ENCODE assay signal across 8 cellular contexts in the genomic region with DNA sequence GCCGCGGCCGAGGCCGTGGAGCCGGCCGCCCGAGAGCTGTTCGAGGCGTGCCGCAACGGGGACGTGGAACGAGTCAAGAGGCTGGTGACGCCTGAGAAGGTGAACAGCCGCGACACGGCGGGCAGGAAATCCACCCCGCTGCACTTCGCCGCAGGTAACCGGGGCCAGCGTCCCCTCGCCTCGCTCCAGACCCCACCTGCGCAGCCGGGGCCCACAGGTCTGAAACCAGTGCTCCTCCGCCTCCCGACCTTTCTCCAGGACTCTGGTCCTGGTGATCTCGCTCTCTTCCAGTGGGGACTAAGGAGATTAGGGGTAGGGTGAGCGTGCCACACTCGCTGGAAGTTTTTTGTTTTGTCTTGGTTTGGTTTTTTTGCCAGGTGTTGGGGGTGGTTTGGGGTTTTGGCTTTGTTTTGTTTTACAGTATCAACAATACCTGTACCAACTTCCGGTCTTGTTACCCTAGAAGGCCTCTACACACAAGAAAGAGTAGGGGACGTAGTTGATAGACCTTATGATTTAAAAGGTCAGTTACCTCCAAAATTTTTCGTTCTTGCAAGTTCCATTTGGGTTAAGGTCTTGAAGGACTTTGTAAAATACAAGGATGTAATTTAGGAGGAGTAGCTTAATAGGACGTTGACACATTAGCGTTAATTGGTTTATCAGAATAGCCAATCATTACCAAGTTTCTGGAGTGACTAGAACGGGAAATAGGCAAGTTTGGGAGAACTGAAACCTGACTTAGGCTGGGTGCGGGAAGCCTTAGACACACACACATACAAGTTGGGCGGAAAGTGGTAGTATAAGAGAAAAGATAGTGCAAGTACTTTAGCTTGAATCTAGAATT. TPM values are rescaled to one million over a fixed set of nuclear protein-coding genes. Genes with fewer than 3 reads are reported as not detected.
A peak's percentile ranks its signal among the peaks of the same experiment; 100 is the strongest.
DNase-seq lines count a peak whose midpoint lies in the region; ATAC-seq and TF ChIP-seq lines count a peak whose summit lies in the region.

No MANE protein-coding gene starts in this region.

- peak overlapping the region; percentile 68 for H3K4me2 ChIP-seq in neuronal stem cell (ENCODE audit: insufficient read depth, low read length, poor library complexity, severe bottlenecking)

- peak overlapping the region; percentile 88 for H3K27ac ChIP-seq in neuronal stem cell (replicated peaks; ENCODE audit: low read length)
- H3K27ac ChIP-seq in vagina, result peak overlapping the region; percentile 96

- intact Hi-C loops in vagina (cut with DNase I), result no loop called here

- whole genome bisulfite sequencing in neuronal stem cell (ENCODE audit: extremely low coverage in 2 of 2, insufficient read length in 2 of 2, insufficient replicate concordance in 1 of 2), 2 donors, result no CpG with 5 or more reads among the region's 40 CpGs

- H2BK12ac ChIP-seq in neuronal stem cell (ENCODE audit: low read length), result peak overlapping the region; percentile 46

- peak overlapping the region; percentile 24 for H2BK120ac ChIP-seq in neuronal stem cell (ENCODE audit: low read depth, low read length)

- TF ChIP-seq CTCF in foreskin fibroblast (IDR thresholded peaks at IDR 0.05; ENCODE audit: low read depth, low read length) (no peak), vagina (IDR thresholded peaks at IDR 0.05) (no peak)

- H3K14ac ChIP-seq in neuronal stem cell (ENCODE audit: low read length), result peak overlapping the region; percentile 97

- H3K27me3 ChIP-seq in neuronal stem cell (ENCODE audit: control insufficient read depth in 3 of 3, insufficient read depth in 3 of 3, low read depth in 1 of 3, low read length in 3 of 3) (no peaks in the 10 kb centered on the region), vagina (no peaks in the 10 kb centered on the region)

- peak overlapping the region; percentile 82 for H2AFZ ChIP-seq in neuronal stem cell (ENCODE audit: low read length)

- H2BK5ac ChIP-seq in neuronal stem cell (ENCODE audit: low read length), result peak overlapping the region; percentile 89

- peaks cover 0 to 7% of the 10 kb centered on the region in 2 donors for H3K9me3 ChIP-seq in neuronal stem cell (replicated peaks in 1 of 2; ENCODE audit: control insufficient read depth in 2 of 2, insufficient read depth in 1 of 2, low read depth in 1 of 2, low read length in 2 of 2)
- no peaks in the 10 kb centered on the region for H3K9me3 ChIP-seq in vagina

- no peak for TF ChIP-seq POLR2A in vagina (IDR thresholded peaks at IDR 0.05)

- peak overlapping the region; percentile 97 for H3K23ac ChIP-seq in neuronal stem cell (ENCODE audit: low read depth, low read length, poor library complexity)

- peaks cover 3% of the 10 kb centered on the region for H3K79me1 ChIP-seq in neuronal stem cell (ENCODE audit: low read depth, low read length)

- peak; percentile 30 for ATAC-seq in GM18508 (IDR thresholded peaks at IDR 0.05; ENCODE audit: insufficient read depth, unreplicated experiment)
- peak; percentile 41 for ATAC-seq in HG02981 (IDR thresholded peaks at IDR 0.05; ENCODE audit: unreplicated experiment)

- H3K9ac ChIP-seq in neuronal stem cell (ENCODE audit: low read depth, low read length, poor library complexity), result peak overlapping the region; percentile 99

- peaks cover 1 to 44% of the 10 kb centered on the region in 2 donors for H3K36me3 ChIP-seq in neuronal stem cell (replicated peaks in 1 of 2; ENCODE audit: control insufficient read depth in 2 of 2, insufficient read depth in 2 of 2, low read length in 2 of 2)
- no peaks in the 10 kb centered on the region for H3K36me3 ChIP-seq in vagina

- H2BK15ac ChIP-seq in neuronal stem cell (ENCODE audit: low read length), result peak overlapping the region; percentile 69

- H4K8ac ChIP-seq in neuronal stem cell (ENCODE audit: low read depth, low read length), result no peak overlapping the region

- H3K4ac ChIP-seq in neuronal stem cell (ENCODE audit: low read length), result no peak overlapping the region

- peak overlapping the region; percentile 94 for H2AK5ac ChIP-seq in neuronal stem cell (ENCODE audit: low read depth, low read length)

- peaks cover 9 to 26% of the 10 kb centered on the region in 2 donors for H3K4me1 ChIP-seq in neuronal stem cell (ENCODE audit: control insufficient read depth in 2 of 2, insufficient read depth in 1 of 2, low read depth in 1 of 2, low read length in 2 of 2)
- H3K4me1 ChIP-seq in vagina, result peaks cover 48% of the 10 kb centered on the region

- H3K4me3 ChIP-seq in foreskin fibroblast (ENCODE audit: low read depth in 1 of 2, low read length in 2 of 2) (peak overlapping the region; percentile 78 to 80), neuronal stem cell (ENCODE audit: low read length in 2 of 2) (peak overlapping the region; percentile 89 to 94), vagina (peak overlapping the region; percentile 68 to 99)

- DNase-seq in AG20443 (ENCODE audit: low spot score) (peak; percentile 45), NOMO-1 treated with DMSO at 0.1 percent for 48 hours (lab: John Stamatoyannopoulos, UW; ENCODE audit: unreplicated experiment) (peak; percentile 88), foreskin fibroblast (peak in 1 of 2 donors; percentile 32), neuronal stem cell (ENCODE audit: low spot score) (no peak), vagina (ENCODE audit: extremely low spot score in 2 of 2) (no peak)
- DNase-seq in activated effector memory CD4-positive, alpha-beta T cell treated with anti-CD3 and anti-CD28 coated beads, Interleukin-2, amount 50 U/mL, for 16 hours, result peak; percentile 82

- H4K91ac ChIP-seq in neuronal stem cell (ENCODE audit: low read depth, low read length, poor library complexity), result no peak overlapping the region

- H3K18ac ChIP-seq in neuronal stem cell (ENCODE audit: low read length), result peak overlapping the region; percentile 99

RNA-seq across cellular contexts. Expression of gene TNKS2, which starts 0.7 kb away (rescaled TPM):
- 31.3 TPM for polyA plus RNA-seq in neuronal stem cell (2013, experiment 1 of 2)
- 31.4 TPM for polyA plus RNA-seq in neuronal stem cell (2013, experiment 2 of 2)
- 36.3 TPM for total RNA-seq in vagina

Comparison
In these comparisons a context has a peak if more than half of its experiments do, and no peak if none do; other contexts are left out.
1. DNase-seq: peak in AG20443 (single experiment), NOMO-1 treated with DMSO at 0.1 percent for 48 hours (single experiment) and activated effector memory CD4-positive, alpha-beta T cell treated with anti-CD3 and anti-CD28 coated beads, Interleukin-2, amount 50 U/mL, for 16 hours (single experiment); none in neuronal stem cell (single experiment) and vagina (0 of 2).
2. Peak in every context shown above with its lines, with median percentiles within 50 percentile points of each other: H3K4me3 ChIP-seq.